In genomic region chr2:241211276-241211675, GRCh38 we compare ENCODE assay signal across 1 cellular context.
TF ChIP-seq lines count a peak whose summit lies in the region.

No MANE protein-coding gene starts in this region.

TF ChIP-seq in GM23338, 12 proteins besides CTCF, POLR2A, EP300 and RAD21 (continued from another document):
- TF ChIP-seq ETS1 (IDR thresholded peaks at IDR 0.05), result no peak
- no peak for TF ChIP-seq ZNF462 (CRISPR knock-in tag; IDR thresholded peaks at IDR 0.05)
- TF ChIP-seq EZH2phosphoT487 (IDR thresholded peaks at IDR 0.05; ENCODE audit: unreplicated experiment), result no peak
- no peak for TF ChIP-seq CREB1 (CRISPR knock-in tag; IDR thresholded peaks at IDR 0.05; ENCODE audit: low read depth)
- TF ChIP-seq JUNB (IDR thresholded peaks at IDR 0.05; ENCODE audit: unreplicated experiment), result no peak
- TF ChIP-seq REST (IDR thresholded peaks at IDR 0.05; ENCODE audit: unreplicated experiment), result no peak
- no peak for TF ChIP-seq EZH2 (IDR thresholded peaks at IDR 0.05; ENCODE audit: low read depth, unreplicated experiment)
- TF ChIP-seq ZNF114 (CRISPR knock-in tag; IDR thresholded peaks at IDR 0.05), result no peak
- TF ChIP-seq NANOG (IDR thresholded peaks at IDR 0.05; ENCODE audit: borderline replicate concordance), result no peak
- TF ChIP-seq POLR2AphosphoS5 (IDR thresholded peaks at IDR 0.05; ENCODE audit: low read depth), result no peak
